1 cellular context compared by ENCODE assay signal in the genomic region with DNA sequence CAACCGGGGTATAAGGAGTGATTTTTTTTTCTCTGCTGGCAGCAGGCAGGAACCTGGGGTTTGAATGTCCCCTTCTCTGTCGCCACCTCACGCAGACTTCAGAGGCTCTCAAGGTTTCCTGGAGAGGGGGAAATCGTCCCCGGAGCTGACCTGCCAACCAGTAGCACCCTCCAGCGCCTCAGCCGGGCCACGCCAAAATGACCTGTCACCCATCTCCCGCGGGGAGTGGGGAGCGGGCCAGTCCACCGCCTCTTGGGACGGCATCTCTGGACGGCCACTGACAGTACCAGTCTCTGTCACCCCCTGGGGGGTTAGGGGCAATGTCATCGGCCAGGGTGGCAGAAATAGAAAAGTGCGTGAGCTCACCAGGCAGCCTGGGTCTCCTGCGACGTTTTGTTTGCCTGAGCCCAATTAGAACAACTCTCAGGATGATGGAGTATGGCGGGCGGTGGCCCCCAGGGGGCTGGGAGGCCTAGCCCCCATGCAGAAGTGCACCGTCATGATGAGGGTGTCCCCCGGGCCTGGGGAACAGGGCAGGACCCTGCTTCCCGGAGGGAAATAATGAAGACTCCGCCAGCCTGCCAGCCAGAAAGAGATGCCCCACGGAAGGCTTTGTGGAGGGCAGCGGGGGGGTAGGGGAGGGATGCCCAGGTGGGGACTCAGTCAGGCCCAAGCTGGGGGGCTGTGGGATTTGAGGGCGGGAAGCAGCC.
TF ChIP-seq lines count a peak whose summit lies in the region.

No MANE protein-coding gene starts in this region.

TF ChIP-seq in GM12878, 131 proteins besides CTCF, POLR2A, EP300 and RAD21:
- peak; percentile 33; the same call in 1 of the 2 replicates for TF ChIP-seq NR2F1 (conservative IDR thresholded peaks at IDR 0.05)
- TF ChIP-seq, protein P1, sequence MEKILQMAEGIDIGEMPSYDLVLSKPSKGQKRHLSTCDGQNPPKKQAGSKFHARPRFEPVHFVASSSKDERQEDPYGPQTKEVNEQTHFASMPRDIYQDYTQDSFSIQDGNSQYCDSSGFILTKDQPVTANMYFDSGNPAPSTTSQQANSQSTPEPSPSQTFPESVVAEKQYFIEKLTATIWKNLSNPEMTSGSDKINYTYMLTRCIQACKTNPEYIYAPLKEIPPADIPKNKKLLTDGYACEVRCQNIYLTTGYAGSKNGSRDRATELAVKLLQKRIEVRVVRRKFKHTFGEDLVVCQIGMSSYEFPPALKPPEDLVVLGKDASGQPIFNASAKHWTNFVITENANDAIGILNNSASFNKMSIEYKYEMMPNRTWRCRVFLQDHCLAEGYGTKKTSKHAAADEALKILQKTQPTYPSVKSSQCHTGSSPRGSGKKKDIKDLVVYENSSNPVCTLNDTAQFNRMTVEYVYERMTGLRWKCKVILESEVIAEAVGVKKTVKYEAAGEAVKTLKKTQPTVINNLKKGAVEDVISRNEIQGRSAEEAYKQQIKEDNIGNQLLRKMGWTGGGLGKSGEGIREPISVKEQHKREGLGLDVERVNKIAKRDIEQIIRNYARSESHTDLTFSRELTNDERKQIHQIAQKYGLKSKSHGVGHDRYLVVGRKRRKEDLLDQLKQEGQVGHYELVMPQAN (conservative IDR thresholded peaks at IDR 0.05): no peak
